In the genomic region with DNA sequence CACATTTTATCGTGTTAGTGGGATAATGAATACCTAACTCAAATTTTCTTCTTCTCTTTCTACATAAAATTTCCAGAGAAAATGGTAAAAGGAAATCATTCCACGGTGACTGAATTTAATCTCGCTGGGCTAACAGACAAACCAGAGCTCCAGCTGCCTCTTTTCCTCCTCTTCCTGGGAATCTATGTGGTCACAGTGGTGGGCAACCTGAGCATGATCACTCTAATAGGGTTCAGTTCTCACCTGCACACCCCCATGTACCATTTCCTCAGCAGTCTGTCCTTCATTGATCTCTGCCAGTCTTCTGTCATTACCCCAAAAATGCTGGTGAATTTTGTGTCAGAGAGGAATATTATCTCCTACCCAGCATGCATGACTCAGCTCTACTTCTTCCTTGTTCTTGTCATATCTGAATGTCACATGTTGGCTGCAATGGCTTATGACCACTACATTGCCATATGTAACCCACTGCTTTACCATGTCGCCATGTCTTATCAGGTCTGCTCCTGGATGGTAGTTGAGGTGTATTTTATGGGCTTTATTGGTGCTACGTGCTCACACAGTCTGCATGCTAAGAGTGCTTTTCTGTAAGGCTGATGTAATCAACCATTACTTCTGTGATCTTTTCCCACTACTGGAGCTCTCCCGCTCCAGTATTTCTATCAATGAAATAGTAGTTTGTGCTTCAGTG, we compare ENCODE assay signal across 27 cellular contexts. TPM values are rescaled to one million over a fixed set of nuclear protein-coding genes. Genes with fewer than 3 reads are reported as not detected.
"Had no signal": no experiment of that assay in that cellular context is flagged by ENCODE, and none has a peak within 500 bp of the region (broad histone marks: within the 10 kb centered on the region; RNA-seq: fewer than 3 reads in every experiment).

No MANE protein-coding gene starts in this region.

- H3K4me1 ChIP-seq: colonic mucosa, gastrocnemius medialis, left ventricle myocardium inferior, prostate gland, right atrium auricular region, tibial nerve, vagina had no signal

- H3K4me3 ChIP-seq: colonic mucosa, gastrocnemius medialis, left ventricle myocardium inferior, prostate gland, right atrium auricular region, tibial nerve, vagina had no signal

- H3K27ac Mint-ChIP-seq: activated CD4-positive, alpha-beta T cell treated with anti-CD3 and anti-CD28 coated beads, Interleukin-2, amount 10 ng/mL, durations not matched to agents 7 days and 5 days; activated CD8-positive, alpha-beta T cell treated with anti-CD3 and anti-CD28 coated beads, Interleukin-2, amount 10 ng/mL, durations not matched to agents 7 days and 5 days; activated naive CD4-positive, alpha-beta T cell treated with anti-CD3 and anti-CD28 coated beads for 36 hours; activated naive CD8-positive, alpha-beta T cell treated with anti-CD3 and anti-CD28 coated beads, Interleukin-2, amount 50 U/mL, for 24 hours; activated T-cell treated with anti-CD3 and anti-CD28 coated beads, Interleukin-2, amount 50 U/mL, for 24 hours; activated T-helper 2 cell treated with anti-CD3 and anti-CD28 coated beads, Interferon-gamma antibody, Interleukin-2, Interleukin-4, amounts not matched to agents 10 μg/mL and 5 μg/mL and 100 μg/mL, durations not matched to agents 14 hours and 24 hours and 36 hours; T-helper 2 cell treated with Interferon-gamma antibody and Interleukin-4, amounts not matched to agents 5 μg/mL and 100 μg/mL, for 36 hours had no signal

- DNase-seq: activated CD4-positive, alpha-beta T cell treated with anti-CD3 and anti-CD28 coated beads, Interleukin-2, amount 10 ng/mL, durations not matched to agents 7 days and 5 days; activated CD8-positive, alpha-beta T cell treated with anti-CD3 and anti-CD28 coated beads, Interleukin-2, amount 10 ng/mL, durations not matched to agents 7 days and 5 days; activated naive CD4-positive, alpha-beta T cell treated with anti-CD3 and anti-CD28 coated beads for 36 hours; activated naive CD8-positive, alpha-beta T cell treated with anti-CD3 and anti-CD28 coated beads, Interleukin-2, amount 50 U/mL, for 24 hours; activated T-cell treated with anti-CD3 and anti-CD28 coated beads, Interleukin-2, amount 50 U/mL, for 24 hours; aorta; brain microvascular endothelial cell; colonic mucosa; gastrocnemius medialis; head of caudate nucleus; left ventricle myocardium inferior; stimulated activated CD4-positive, alpha-beta T cell treated with anti-CD3 and anti-CD28 coated beads, Interleukin-12 subunit alpha, Interleukin-12 subunit beta, amount 100 ng/mL, for 4 hours; stimulated activated CD4-positive, alpha-beta T cell treated with anti-CD3 and anti-CD28 coated beads, Interleukin-1b, Interleukin-23, amount 100 ng/mL, for 48 hours; stimulated activated CD8-positive, alpha-beta memory T cell treated with anti-CD3 and anti-CD28 coated beads, Interleukin-4, amount 100 ng/mL, for 48 hours; stimulated activated naive CD4-positive, alpha-beta T cell had no signal

- H3K27me3 Mint-ChIP-seq: activated naive CD8-positive, alpha-beta T cell treated with anti-CD3 and anti-CD28 coated beads, Interleukin-2, amount 50 U/mL, for 24 hours; activated T-cell treated with anti-CD3 and anti-CD28 coated beads, Interleukin-2, amount 50 U/mL, for 24 hours; central memory CD8-positive, alpha-beta T cell had no signal

- H3K36me3 ChIP-seq: brain microvascular endothelial cell, colonic mucosa, gastrocnemius medialis, left ventricle myocardium inferior, prostate gland, right atrium auricular region, tibial nerve, vagina had no signal

- H3K27me3 ChIP-seq: brain microvascular endothelial cell, colonic mucosa, gastrocnemius medialis, right atrium auricular region, tibial nerve, vagina had no signal

- H3K9me3 ChIP-seq: colonic mucosa, gastrocnemius medialis, left ventricle myocardium inferior, prostate gland, right atrium auricular region, tibial nerve, vagina had no signal

- H3K4me1 Mint-ChIP-seq: activated CD4-positive, alpha-beta T cell treated with anti-CD3 and anti-CD28 coated beads, Interleukin-2, amount 10 ng/mL, durations not matched to agents 7 days and 5 days; activated naive CD8-positive, alpha-beta T cell treated with anti-CD3 and anti-CD28 coated beads, Interleukin-2, amount 50 U/mL, for 24 hours; central memory CD8-positive, alpha-beta T cell; neural crest cell had no signal

- ATAC-seq: activated CD4-positive, CD25-positive, alpha-beta regulatory T cell treated with anti-CD3 and anti-CD28 coated beads, Interleukin-2, amount 50 U/mL, for 24 hours; activated CD8-positive, alpha-beta T cell treated with anti-CD3 and anti-CD28 coated beads, Interleukin-2, amount 10 ng/mL, durations not matched to agents 7 days and 5 days; activated naive CD8-positive, alpha-beta T cell treated with anti-CD3 and anti-CD28 coated beads, Interleukin-2, amount 50 U/mL, for 24 hours; gastrocnemius medialis had no signal

- H3K9me3 Mint-ChIP-seq: activated CD4-positive, alpha-beta T cell treated with anti-CD3 and anti-CD28 coated beads, Interleukin-2, amount 10 ng/mL, durations not matched to agents 7 days and 5 days; activated naive CD4-positive, alpha-beta T cell treated with anti-CD3 and anti-CD28 coated beads for 36 hours; activated naive CD8-positive, alpha-beta T cell treated with anti-CD3 and anti-CD28 coated beads, Interleukin-2, amount 50 U/mL, for 24 hours; activated T-cell treated with anti-CD3 and anti-CD28 coated beads, Interleukin-2, amount 50 U/mL, for 24 hours; activated T-helper 2 cell treated with anti-CD3 and anti-CD28 coated beads, Interferon-gamma antibody, Interleukin-2, Interleukin-4, amounts not matched to agents 10 μg/mL and 5 μg/mL and 100 μg/mL, durations not matched to agents 14 hours and 24 hours and 36 hours; central memory CD8-positive, alpha-beta T cell; neural crest cell; T-helper 2 cell treated with Interferon-gamma antibody and Interleukin-4, amounts not matched to agents 5 μg/mL and 100 μg/mL, for 36 hours had no signal

- H3K4me3 Mint-ChIP-seq: activated CD4-positive, alpha-beta T cell treated with anti-CD3 and anti-CD28 coated beads, Interleukin-2, amount 10 ng/mL, durations not matched to agents 7 days and 5 days; activated CD8-positive, alpha-beta T cell treated with anti-CD3 and anti-CD28 coated beads, Interleukin-2, amount 10 ng/mL, durations not matched to agents 7 days and 5 days; activated naive CD4-positive, alpha-beta T cell treated with anti-CD3 and anti-CD28 coated beads for 36 hours; activated naive CD8-positive, alpha-beta T cell treated with anti-CD3 and anti-CD28 coated beads, Interleukin-2, amount 50 U/mL, for 24 hours; activated T-cell treated with anti-CD3 and anti-CD28 coated beads, Interleukin-2, amount 50 U/mL, for 24 hours; central memory CD8-positive, alpha-beta T cell; neural crest cell; T-helper 2 cell treated with Interferon-gamma antibody and Interleukin-4, amounts not matched to agents 5 μg/mL and 100 μg/mL, for 36 hours had no signal

- H3K27ac ChIP-seq: brain microvascular endothelial cell, colonic mucosa, gastrocnemius medialis, left ventricle myocardium inferior, prostate gland, right atrium auricular region, tibial nerve, vagina had no signal

RNA-seq across cellular contexts. Expression of a gene that starts 24.1 kb away (rescaled TPM):
- total RNA-seq: activated CD4-positive, alpha-beta T cell treated with anti-CD3 and anti-CD28 coated beads, Interleukin-2, amount 10 ng/mL, durations not matched to agents 7 days and 5 days; activated CD8-positive, alpha-beta T cell treated with anti-CD3 and anti-CD28 coated beads, Interleukin-2, amount 10 ng/mL, durations not matched to agents 7 days and 5 days; activated naive CD4-positive, alpha-beta T cell treated with anti-CD3 and anti-CD28 coated beads for 36 hours; activated T-helper 2 cell treated with anti-CD3 and anti-CD28 coated beads, Interferon-gamma antibody, Interleukin-2, Interleukin-4, amounts not matched to agents 10 μg/mL and 5 μg/mL and 100 μg/mL, durations not matched to agents 14 hours and 24 hours and 36 hours; aorta; colonic mucosa; gastrocnemius medialis; kidney epithelial cell; left ventricle myocardium inferior; neural crest cell; osteocyte; prostate gland; right atrium auricular region; tibial nerve; vagina had no signal
- polyA plus RNA-seq: aorta, esophagus had no signal

RNA-seq across cellular contexts. Expression of a gene that starts 33.6 kb away (rescaled TPM):
- total RNA-seq: activated CD4-positive, alpha-beta T cell treated with anti-CD3 and anti-CD28 coated beads, Interleukin-2, amount 10 ng/mL, durations not matched to agents 7 days and 5 days; activated CD8-positive, alpha-beta T cell treated with anti-CD3 and anti-CD28 coated beads, Interleukin-2, amount 10 ng/mL, durations not matched to agents 7 days and 5 days; activated naive CD4-positive, alpha-beta T cell treated with anti-CD3 and anti-CD28 coated beads for 36 hours; activated T-helper 2 cell treated with anti-CD3 and anti-CD28 coated beads, Interferon-gamma antibody, Interleukin-2, Interleukin-4, amounts not matched to agents 10 μg/mL and 5 μg/mL and 100 μg/mL, durations not matched to agents 14 hours and 24 hours and 36 hours; aorta; colonic mucosa; gastrocnemius medialis; kidney epithelial cell; left ventricle myocardium inferior; neural crest cell; osteocyte; prostate gland; right atrium auricular region; tibial nerve; vagina had no signal
- polyA plus RNA-seq: aorta, esophagus had no signal

RNA-seq across cellular contexts. Expression of a gene that starts 48.9 kb away (rescaled TPM):
- total RNA-seq: activated CD4-positive, alpha-beta T cell treated with anti-CD3 and anti-CD28 coated beads, Interleukin-2, amount 10 ng/mL, durations not matched to agents 7 days and 5 days; activated CD8-positive, alpha-beta T cell treated with anti-CD3 and anti-CD28 coated beads, Interleukin-2, amount 10 ng/mL, durations not matched to agents 7 days and 5 days; activated naive CD4-positive, alpha-beta T cell treated with anti-CD3 and anti-CD28 coated beads for 36 hours; activated T-helper 2 cell treated with anti-CD3 and anti-CD28 coated beads, Interferon-gamma antibody, Interleukin-2, Interleukin-4, amounts not matched to agents 10 μg/mL and 5 μg/mL and 100 μg/mL, durations not matched to agents 14 hours and 24 hours and 36 hours; aorta; colonic mucosa; gastrocnemius medialis; kidney epithelial cell; left ventricle myocardium inferior; neural crest cell; osteocyte; right atrium auricular region; tibial nerve; vagina had no signal
- polyA plus RNA-seq: aorta, esophagus had no signal
